ENCODE assay signal across 8 cellular contexts in the genomic region with DNA sequence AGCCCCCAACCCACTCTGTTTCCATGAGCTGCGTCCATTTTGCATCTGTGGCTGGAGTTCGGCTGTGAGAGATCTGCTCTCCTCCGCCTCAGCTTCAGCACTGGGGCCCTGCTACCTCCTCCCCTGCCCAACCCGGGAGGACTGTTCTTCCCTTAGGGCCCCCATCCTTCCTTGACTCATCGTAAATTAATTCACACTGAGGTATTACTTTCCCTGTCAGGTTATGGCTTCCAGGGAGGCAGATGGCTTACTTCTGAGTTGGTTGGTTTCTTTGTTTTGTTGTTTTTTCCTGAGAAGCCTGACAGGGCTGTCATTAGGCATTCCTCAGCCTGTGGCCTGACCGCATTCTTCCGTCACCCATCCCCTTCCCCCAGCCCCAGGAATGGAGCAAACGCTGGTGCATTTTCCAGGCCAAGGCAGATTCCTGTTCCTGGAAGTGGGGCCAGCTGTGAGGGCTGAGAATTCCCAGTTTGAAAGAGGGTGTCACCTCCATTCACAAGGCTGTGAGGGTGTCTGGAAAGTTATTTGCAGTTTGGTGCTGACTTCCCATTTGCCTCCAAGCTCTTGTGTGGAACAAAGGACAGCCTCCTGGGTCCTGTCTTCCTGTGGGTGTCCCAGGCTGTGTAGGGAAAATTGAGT. TPM values are rescaled to one million over a fixed set of nuclear protein-coding genes. Genes with fewer than 3 reads are reported as not detected.
DNase-seq lines count a peak whose midpoint lies in the region; ATAC-seq, FAIRE-seq and TF ChIP-seq lines count a peak whose summit lies in the region.

No MANE protein-coding gene starts in this region.

- no peaks in the 10 kb centered on the region for H3K27me3 ChIP-seq in pancreas

- peaks cover 0 to 12% (median 0%) of the 10 kb centered on the region in 3 donors for H3K4me1 ChIP-seq in pancreas

- H3K27ac ChIP-seq in pancreas: peak overlapping the region; percentile 19 to 62 (median 60)

- peak; percentile 95 for FAIRE-seq in RCC 7860 (lab: Jason Lieb, UNC)
- no peak for FAIRE-seq in pancreas (lab: Jason Lieb, UNC)

- H3K4me3 ChIP-seq in fibroblast of pulmonary artery (replicated peaks; ENCODE audit: low read depth, low read length): no peak overlapping the region
- H3K4me3 ChIP-seq in pancreas: no peak overlapping the region

- peak; percentile 44 to 74 (median 72) for ATAC-seq in pancreas

- TF ChIP-seq CTCF in fibroblast of pulmonary artery (IDR thresholded peaks at IDR 0.05; ENCODE audit: low read length, missing control alignments): no peak
- no peak for TF ChIP-seq CTCF in pancreas (IDR thresholded peaks at IDR 0.05)

- peak; percentile 96 for DNase-seq in Caki2 (ENCODE audit: low read depth)
- DNase-seq in RCC 7860 (ENCODE audit: low spot score): peak; percentile 99
- peak; percentile 97 for DNase-seq in fibroblast of pulmonary artery (ENCODE audit: low read depth)
- peak in 1 of 6 donors; percentile 49 for DNase-seq in pancreas
- DNase-seq in D341Med (ENCODE audit: low spot score): no peak
- DNase-seq in NCI-H187 (lab: John Stamatoyannopoulos, UW): no peak
- no peak for DNase-seq in NCI-H146 (lab: John Stamatoyannopoulos, UW)
- no peak for DNase-seq in HuH-7.5 (ENCODE audit: low spot score)

- in situ Hi-C loops in Caki2 (cut with HindIII; ENCODE audit: low pct_unique_long_range_greater_than_20kb, low sequenced_read_pairs): no loop called here

- H3K36me3 ChIP-seq in pancreas: no peaks in the 10 kb centered on the region

- WGBS in pancreas, 2 donors: 62 to 72% methylated on average over 8 of the region's 8 CpGs

- intact Hi-C loops in pancreas (cut with DNase I): no loop called here

- H3K9me3 ChIP-seq in pancreas: no peaks in the 10 kb centered on the region

RNA-seq across cellular contexts. Expression of a gene that starts 11.6 kb away (rescaled TPM):
- not detected in 2 replicates for total RNA-seq in Caki2 (2014; rRNA removed; shearing (Covaris generic); ENCODE audit: low replicate concordance)
- total RNA-seq in pancreas: under 1 TPM in 2 of 6 donors, not detected in 4; 0.22 to 0.35 TPM
- under 1 TPM; 0.09 to 0.19 TPM for polyA plus RNA-seq in pancreas

RNA-seq across cellular contexts. Expression of a gene that starts 24.1 kb away (rescaled TPM):
- total RNA-seq in Caki2 (2014; rRNA removed; shearing (Covaris generic); ENCODE audit: low replicate concordance): not detected in 2 replicates
- total RNA-seq in pancreas: over 10,000 TPM; 17,933 to 50,686 (median 40,969) TPM
- polyA plus RNA-seq in pancreas: over 10,000 TPM; 12,124 to 14,783 TPM

Comparison
In these comparisons a context has a peak if more than half of its experiments do, and no peak if none do; other contexts are left out.
1. DNase-seq: peak in Caki2 (single experiment), RCC 7860 (single experiment) and fibroblast of pulmonary artery (single experiment); none in D341Med (single experiment), NCI-H187 (0 of 2), NCI-H146 (single experiment) and HuH-7.5 (single experiment).
2. RNA of a gene that starts 24.1 kb away (total RNA-seq): 17,933 to 50,686 TPM in pancreas; not detected in Caki2; every median in the first group is over 1,000 times any median in the second.